Comparison of ENCODE assay signal across 18 cellular contexts in the genomic region with DNA sequence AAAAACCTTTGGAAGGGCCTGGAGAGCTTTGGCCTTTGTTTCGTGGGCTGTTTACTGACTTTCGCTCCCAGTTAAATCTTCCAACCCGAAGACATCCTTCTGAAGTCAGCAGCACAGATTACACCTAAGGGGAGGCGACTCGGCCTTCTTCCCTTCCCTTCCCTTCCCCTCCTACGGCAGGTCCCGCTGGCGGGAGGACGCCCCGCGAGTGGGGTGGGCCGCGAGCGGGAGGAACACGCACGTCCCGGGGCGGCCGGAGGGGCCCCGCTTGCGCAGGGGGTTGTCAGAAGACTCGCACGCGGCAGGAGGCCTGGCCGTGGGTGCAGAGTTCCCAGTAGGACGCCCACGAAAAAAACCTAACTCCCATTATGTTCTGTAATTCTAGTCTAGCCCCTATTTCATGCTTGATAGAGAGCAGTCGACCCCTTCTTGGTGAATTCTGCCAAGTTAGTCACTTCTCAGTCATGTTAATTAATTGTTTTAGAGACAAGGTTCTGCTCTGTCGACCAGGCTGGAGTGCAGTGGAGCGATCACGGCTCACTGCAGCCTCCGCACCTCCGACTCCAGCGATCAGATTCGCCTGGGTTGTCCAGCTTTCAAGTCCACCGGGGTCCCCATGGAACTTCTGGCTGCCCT. TPM values are rescaled to one million over a fixed set of nuclear protein-coding genes. Genes with fewer than 3 reads are reported as not detected.
A peak's percentile ranks its signal among the peaks of the same experiment; 100 is the strongest.
DNase-seq lines count a peak whose midpoint lies in the region; ATAC-seq, FAIRE-seq and TF ChIP-seq lines count a peak whose summit lies in the region.
"Had no signal": no experiment of that assay in that cellular context is flagged by ENCODE, and none has a peak within 500 bp of the region (broad histone marks: within the 10 kb centered on the region; RNA-seq: fewer than 3 reads in every experiment).

No MANE protein-coding gene starts in this region.

- H3K27me3 ChIP-seq in heart left ventricle, result peaks cover 0 to 22% (median 13%) of the 10 kb centered on the region in 9 donors
- H3K27me3 ChIP-seq in dorsolateral prefrontal cortex, result peaks cover 0 to 44% (median 20%) of the 10 kb centered on the region in 45 donors
- no peaks in the 10 kb centered on the region for H3K27me3 ChIP-seq in mesendoderm (ENCODE audit: insufficient read depth, low read length, poor library complexity)
- peaks cover 0 to 18% of the 10 kb centered on the region in 2 donors for H3K27me3 ChIP-seq in tibial nerve

- no peak overlapping the region for H3K4ac ChIP-seq in mesendoderm (ENCODE audit: low read depth, low read length)

- TF ChIP-seq POLR2A in heart left ventricle (IDR thresholded peaks at IDR 0.05), result no peak
- no peak for TF ChIP-seq POLR2A in tibial nerve (IDR thresholded peaks at IDR 0.05)
- TF ChIP-seq POLR2A in H54 (IDR thresholded peaks at IDR 0.05; ENCODE audit: low read depth, low read length), result no peak

- H3K18ac ChIP-seq in mesendoderm (ENCODE audit: low read length), result no peak overlapping the region

- H3K9ac ChIP-seq in mesendoderm (ENCODE audit: low read length), result no peak overlapping the region

- H3K23ac ChIP-seq in mesendoderm (ENCODE audit: low read length), result no peak overlapping the region

- no peak for TF ChIP-seq EP300 in tibial nerve (IDR thresholded peaks at IDR 0.05)

- no peak for TF ChIP-seq CTCF in heart left ventricle (IDR thresholded peaks at IDR 0.05)
- TF ChIP-seq CTCF in dorsolateral prefrontal cortex (IDR thresholded peaks at IDR 0.05 in 54 of 56, conservative IDR thresholded peaks at IDR 0.05 in 2 of 56; ENCODE audit: low read depth in 1 of 56, partially characterized antibody in 56 of 56), result no peak
- no peak for TF ChIP-seq CTCF in tibial nerve (IDR thresholded peaks at IDR 0.05)

- no peaks in the 10 kb centered on the region for H3K79me2 ChIP-seq in mesendoderm (ENCODE audit: control insufficient read depth, insufficient read depth, low read length)

- intact Hi-C loops in heart left ventricle (cut with DNase I), result loop anchor here in 1 of 10 donors (2.0 kb wide), 1 partner anchor 721 kb away; no protein-coding TSS in a partner anchor
- intact Hi-C loops in Right ventricle myocardium superior (cut with DNase I), result no loop called here
- intact Hi-C loops in dorsolateral prefrontal cortex (cut with DNase I), result no loop called here

- H3K4me1 ChIP-seq in heart left ventricle, result peaks cover 0 to 18% (median 7%) of the 10 kb centered on the region in 12 donors
- H3K4me1 ChIP-seq in mesendoderm (ENCODE audit: control insufficient read depth, low read depth, low read length), result no peaks in the 10 kb centered on the region
- H3K4me1 ChIP-seq in tibial nerve, result peaks cover 0 to 13% (median 4%) of the 10 kb centered on the region in 4 donors

- H3K4me2 ChIP-seq in mesendoderm (ENCODE audit: low read length), result no peak overlapping the region

- H3K27ac ChIP-seq in heart left ventricle, result no peak overlapping the region
- H3K27ac ChIP-seq in dorsolateral prefrontal cortex, result no peak overlapping the region
- no peak overlapping the region for H3K27ac ChIP-seq in mesendoderm (ENCODE audit: low read depth, low read length)
- H3K27ac ChIP-seq in tibial nerve, result no peak overlapping the region
- H3K27ac ChIP-seq: SK-N-MC, upper lobe of left lung had no signal

- H4K5ac ChIP-seq in mesendoderm (ENCODE audit: low read length), result no peak overlapping the region

- ATAC-seq in heart left ventricle (no peak), Right ventricle myocardium superior (ENCODE audit: poor library complexity) (no peak), GM21390 (IDR thresholded peaks at IDR 0.05; ENCODE audit: unreplicated experiment) (no peak)
- ATAC-seq: CD8-positive, alpha-beta T cell; PC-3 had no signal

- H3K4me3 ChIP-seq in heart left ventricle (peak overlapping the region in 11 of 12 donors; percentile 2 to 48 (median 31)), dorsolateral prefrontal cortex (peak overlapping the region in 46 of 59 donors; percentile 4 to 58 (median 40)), mesendoderm (ENCODE audit: low read length) (no peak overlapping the region), tibial nerve (peak overlapping the region in 3 of 4 donors; percentile 15 to 38 (median 15))
- H3K4me3 ChIP-seq: SK-N-MC had no signal

- H2BK5ac ChIP-seq in mesendoderm (ENCODE audit: low read length), result no peak overlapping the region

- FAIRE-seq in H54 (lab: Jason Lieb, UNC), result no peak
- FAIRE-seq: A204.1 had no signal

- H3K36me3 ChIP-seq in heart left ventricle (no peaks in the 10 kb centered on the region), mesendoderm (ENCODE audit: control insufficient read depth, insufficient read depth, low read length) (no peaks in the 10 kb centered on the region), tibial nerve (no peaks in the 10 kb centered on the region)
- H3K36me3 ChIP-seq: upper lobe of left lung had no signal

- no peaks in the 10 kb centered on the region for H3K79me1 ChIP-seq in mesendoderm (ENCODE audit: low read length)

- no peak overlapping the region for H2BK15ac ChIP-seq in mesendoderm (replicated peaks; ENCODE audit: low read depth)

- H2BK120ac ChIP-seq in mesendoderm (ENCODE audit: low read depth, low read length), result no peak overlapping the region

- H3K9me3 ChIP-seq in heart left ventricle (peaks cover 0 to 8% (median 0%) of the 10 kb centered on the region in 12 donors), tibial nerve (no peaks in the 10 kb centered on the region)
- H3K9me3 ChIP-seq: upper lobe of left lung had no signal

- H3K56ac ChIP-seq in mesendoderm (ENCODE audit: low read length), result peak overlapping the region; percentile 5

- WGBS in heart left ventricle, 4 donors, result 73 to 84% (median 79%) methylated on average over 34 to 36 of the region's 36 CpGs
- WGBS in mesendoderm (ENCODE audit: extremely low coverage, insufficient coverage, low lambda C conversion rate), result no CpG with 5 or more reads among the region's 36 CpGs
- 77 to 81% methylated on average over 18 to 36 of the region's 36 CpGs for WGBS in tibial nerve, 2 donors

- no peak for DNase-seq in heart left ventricle
- DNase-seq in Right ventricle myocardium superior, result no peak
- no peak for DNase-seq in dorsolateral prefrontal cortex
- no peak for DNase-seq in mesendoderm
- no peak for DNase-seq in tibial nerve (ENCODE audit: low spot score in 2 of 2)
- DNase-seq in H54 (ENCODE audit: insufficient read length, low spot score), result no peak
- DNase-seq in dermis blood vessel endothelial cell, result no peak
- DNase-seq: CD8-positive, alpha-beta T cell; DMS79 treated with DMSO at 0.1 percent for 48 hours; effector memory CD4-positive, alpha-beta T cell; NCI-H2107; NCI-H526 treated with DMSO at 0.1 percent for 48 hours; PC-3; stimulated activated CD4-positive, alpha-beta T cell treated with anti-CD3 and anti-CD28 coated beads, Interleukin-4, amount 100 ng/mL, for 1 hour had no signal

- H2AK5ac ChIP-seq in mesendoderm (ENCODE audit: low read length), result no peak overlapping the region

- H4K8ac ChIP-seq in mesendoderm (ENCODE audit: low read depth, low read length), result no peak overlapping the region

RNA-seq across cellular contexts. Expression of a gene that starts 19.2 kb away (rescaled TPM):
- total RNA-seq in heart left ventricle (10 to 100 TPM; 32.8 to 61.7 (median 42.4) TPM), Right ventricle myocardium superior (52.7 TPM), dorsolateral prefrontal cortex (10 to 100 TPM; 30.7 to 64.7 (median 43.9) TPM), tibial nerve (10 to 100 TPM; 33.6 to 66.1 (median 52.5) TPM), dermis blood vessel endothelial cell (14.1 and 34.4 TPM in 2 replicates)
- 10 to 100 TPM; 39.4 to 78.2 TPM for polyA plus RNA-seq in heart left ventricle
- polyA plus RNA-seq in mesendoderm (2013, experiment 1 of 2), result 21.5 TPM
- polyA plus RNA-seq in mesendoderm (2013, experiment 2 of 2), result 22.4 TPM
